Comparison of ENCODE assay signal across 14 cellular contexts in the genomic region with DNA sequence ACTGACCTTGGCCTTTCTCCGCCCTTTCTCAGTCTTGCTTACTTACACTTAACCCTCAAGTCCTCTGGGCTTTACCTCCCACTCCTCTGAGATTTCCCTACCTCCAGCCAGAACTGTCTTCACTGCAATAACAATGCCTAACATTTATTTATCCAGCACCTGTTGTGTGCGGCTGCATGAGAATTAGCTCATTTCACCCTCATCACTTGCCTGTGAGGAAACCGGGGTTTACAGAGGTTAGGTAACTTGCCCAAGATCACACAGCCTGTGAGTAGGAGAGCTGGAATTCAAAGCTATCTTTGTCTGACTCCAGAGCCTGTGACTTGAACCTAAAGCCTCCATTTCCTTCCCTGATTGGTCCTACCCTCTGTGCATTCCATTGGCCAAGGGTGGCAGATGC. TPM values are rescaled to one million over a fixed set of nuclear protein-coding genes. Genes with fewer than 3 reads are reported as not detected.
A peak's percentile ranks its signal among the peaks of the same experiment; 100 is the strongest.
DNase-seq lines count a peak whose midpoint lies in the region; ATAC-seq, FAIRE-seq and TF ChIP-seq lines count a peak whose summit lies in the region.
"Had no signal": no experiment of that assay in that cellular context is flagged by ENCODE, and none has a peak within 500 bp of the region (broad histone marks: within the 10 kb centered on the region; RNA-seq: fewer than 3 reads in every experiment).

No MANE protein-coding gene starts in this region.

- FAIRE-seq in bronchial epithelial cell (lab: Jason Lieb, UNC): no peak

- no peak for ATAC-seq in GM19455 (IDR thresholded peaks at IDR 0.05; ENCODE audit: unreplicated experiment)
- ATAC-seq: stimulated activated memory B cell treated with anti-CD40 and anti-IgM and Interleukin-4, amounts not matched to agents 10 μg/mL and 1 μg/mL and 100 μg/mL, for 72 hours had no signal

- TF ChIP-seq CTCF in HEK293 (tag by site-specific recombination; IDR thresholded peaks at IDR 0.05) (no peak), bronchial epithelial cell (IDR thresholded peaks at IDR 0.05; ENCODE audit: insufficient read depth, low read length, severe bottlenecking) (no peak), neural crest cell (conservative IDR thresholded peaks at IDR 0.05) (no peak)

- CTCF ChIA-PET in CD4-positive, alpha-beta memory T cell (lab: Charles Lee; ENCODE audit: partially characterized antibody): interaction anchor here (1.2 kb wide), 1 partner anchor 100 kb away, joined by 4 read pairs; a partner anchor contains a TSS
- CTCF ChIA-PET in HEK293 (lab: Yijun Ruan, JAX): no interaction called here

- no peaks in the 10 kb centered on the region for H3K9me3 Mint-ChIP-seq in CD4-positive, alpha-beta memory T cell
- H3K9me3 Mint-ChIP-seq in neural crest cell: no peaks in the 10 kb centered on the region
- H3K9me3 Mint-ChIP-seq: H9; memory B cell; stimulated activated memory B cell treated with anti-CD40 and anti-IgM and Interleukin-4, amounts not matched to agents 10 μg/mL and 1 μg/mL and 100 μg/mL, for 72 hours had no signal

- H3K27ac Mint-ChIP-seq in CD4-positive, alpha-beta memory T cell: peak overlapping the region in 2 of 7 donors; percentile 14 to 47
- H3K27ac Mint-ChIP-seq in neural crest cell (ENCODE audit: unreplicated experiment): peak overlapping the region; percentile 9
- H3K27ac Mint-ChIP-seq: memory B cell; stimulated activated memory B cell treated with anti-CD40 and anti-IgM and Interleukin-4, amounts not matched to agents 10 μg/mL and 1 μg/mL and 100 μg/mL, for 72 hours had no signal

- H3K9me3 ChIP-seq in CD4-positive, alpha-beta memory T cell (ENCODE audit: control insufficient read depth in 1 of 2, low read length in 2 of 2): no peaks in the 10 kb centered on the region
- H3K9me3 ChIP-seq in HEK293 (ENCODE audit: control insufficient read depth, insufficient read depth, low read depth, low read length): no peaks in the 10 kb centered on the region

- no peak overlapping the region for H3K27ac ChIP-seq in CD4-positive, alpha-beta memory T cell (ENCODE audit: low read depth, low read length)
- no peak overlapping the region for H3K27ac ChIP-seq in HEK293 (ENCODE audit: extremely low read depth, low read depth, low read length)
- H3K27ac ChIP-seq: WERI-Rb-1 had no signal

- H3K4me3 ChIP-seq in CD4-positive, alpha-beta memory T cell (ENCODE audit: low read length in 2 of 2): no peak overlapping the region
- H3K4me3 ChIP-seq in HEK293 (ENCODE audit: low read depth, low read length): no peak overlapping the region
- no peak overlapping the region for H3K4me3 ChIP-seq in bronchial epithelial cell (ENCODE audit: low read depth, low read length)

- DNase-seq in CD4-positive, alpha-beta memory T cell: no peak
- DNase-seq in bronchial epithelial cell (ENCODE audit: low read depth): peak; percentile 28
- DNase-seq in neural crest cell (ENCODE audit: low read depth, low spot score): no peak
- no peak for DNase-seq in NCI-H345 (lab: John Stamatoyannopoulos, UW)
- no peak for DNase-seq in Kasumi-1 (lab: John Stamatoyannopoulos, UW)
- DNase-seq: activated effector memory CD4-positive, alpha-beta T cell treated with anti-CD3 and anti-CD28 coated beads, Interleukin-2, amount 50 U/mL, for 16 hours; H9; SIG-M5; stimulated activated CD4-positive, alpha-beta T cell treated with anti-CD3 and anti-CD28 coated beads, Interleukin-2, amount 100 ng/mL, for 48 hours; WERI-Rb-1 had no signal

- peaks cover 47% of the 10 kb centered on the region for H3K4me1 ChIP-seq in CD4-positive, alpha-beta memory T cell (ENCODE audit: insufficient read depth, low read length)
- H3K4me1 ChIP-seq in HEK293 (ENCODE audit: control insufficient read depth, insufficient read depth, low read length): peaks cover 4% of the 10 kb centered on the region

- H3K36me3 Mint-ChIP-seq in CD4-positive, alpha-beta memory T cell: peaks cover 18 to 42% of the 10 kb centered on the region in 2 donors
- H3K36me3 Mint-ChIP-seq in neural crest cell (ENCODE audit: low read depth): no peaks in the 10 kb centered on the region

- intact Hi-C loops in CD4-positive, alpha-beta memory T cell (cut with micrococcal nuclease): no loop called here

- H3K36me3 ChIP-seq in CD4-positive, alpha-beta memory T cell (ENCODE audit: insufficient read depth, low read length): peaks cover 24% of the 10 kb centered on the region
- H3K36me3 ChIP-seq in HEK293 (ENCODE audit: control insufficient read depth in 2 of 2, insufficient read depth in 1 of 2, low read length in 2 of 2) (peaks cover 10 to 63% of the 10 kb centered on the region in 2 experiments; a peak in 2 of 3 replicates), bronchial epithelial cell (ENCODE audit: control insufficient read depth, insufficient read depth, low read length) (peaks cover 14% of the 10 kb centered on the region)

- H3K27me3 ChIP-seq in CD4-positive, alpha-beta memory T cell (ENCODE audit: insufficient read depth, low read length): no peaks in the 10 kb centered on the region
- no peaks in the 10 kb centered on the region for H3K27me3 ChIP-seq in bronchial epithelial cell (ENCODE audit: control insufficient read depth, insufficient read depth, low read length)

- POLR2A ChIA-PET in CD4-positive, alpha-beta memory T cell (lab: Charles Lee; ENCODE audit: partially characterized antibody): no interaction called here
- POLR2A ChIA-PET in HEK293 (lab: Yijun Ruan, JAX): no interaction called here

- H3K27me3 Mint-ChIP-seq in CD4-positive, alpha-beta memory T cell: no peaks in the 10 kb centered on the region
- H3K27me3 Mint-ChIP-seq in neural crest cell (ENCODE audit: low read depth): no peaks in the 10 kb centered on the region
- H3K27me3 Mint-ChIP-seq: memory B cell; stimulated activated memory B cell treated with anti-CD40 and anti-IgM and Interleukin-4, amounts not matched to agents 10 μg/mL and 1 μg/mL and 100 μg/mL, for 72 hours had no signal

- peaks cover 39 to 57% (median 53%) of the 10 kb centered on the region in 4 donors for H3K4me1 Mint-ChIP-seq in CD4-positive, alpha-beta memory T cell
- H3K4me1 Mint-ChIP-seq in neural crest cell: peaks cover 50% of the 10 kb centered on the region

- H3K4me3 Mint-ChIP-seq in CD4-positive, alpha-beta memory T cell: peak overlapping the region in 7 of 8 donors; percentile 2 to 87 (median 27)
- peak overlapping the region; percentile 91 for H3K4me3 Mint-ChIP-seq in neural crest cell
- H3K4me3 Mint-ChIP-seq: memory B cell; stimulated activated memory B cell treated with anti-CD40 and anti-IgM and Interleukin-4, amounts not matched to agents 10 μg/mL and 1 μg/mL and 100 μg/mL, for 72 hours had no signal

TF ChIP-seq in HEK293, 187 proteins besides CTCF, POLR2A, EP300 and RAD21:
- TF ChIP-seq EGR2 (tag by site-specific recombination; IDR thresholded peaks at IDR 0.05; ENCODE audit: low read depth) (peak; percentile 40; the same call in 1 of the 2 replicates), SCRT2 (tag by site-specific recombination; IDR thresholded peaks at IDR 0.05) (peak; percentile 87), ZNF654 (tag by site-specific recombination; IDR thresholded peaks at IDR 0.05; ENCODE audit: low read depth) (no peak), PRDM1 (tag by site-specific recombination; IDR thresholded peaks at IDR 0.05) (peak; percentile 87), ZNF791 (tag by site-specific recombination; IDR thresholded peaks at IDR 0.05) (no peak)

RNA-seq across cellular contexts. Expression of a gene that starts 2.5 kb away (rescaled TPM):
- 10 to 100 TPM; 19.7 to 20.8 TPM for total RNA-seq in CD4-positive, alpha-beta memory T cell
- polyA plus RNA-seq in CD4-positive, alpha-beta memory T cell: 10 to 100 TPM; 13.0 to 17.8 TPM
- total RNA-seq in bronchial epithelial cell (25.0 and 27.6 TPM in 2 replicates), neural crest cell (47.5 and 51.4 TPM in 2 replicates)

RNA-seq across cellular contexts. Expression of a gene that starts 2.7 kb away (rescaled TPM):
- 10 to 100 TPM; 18.7 to 20.7 TPM for total RNA-seq in CD4-positive, alpha-beta memory T cell
- polyA plus RNA-seq in CD4-positive, alpha-beta memory T cell: 1 to 10 TPM; 1.1 to 5.3 TPM
- total RNA-seq in bronchial epithelial cell (2.6 and 3.8 TPM in 2 replicates), neural crest cell (70.4 and 71.1 TPM in 2 replicates)
